17 cellular contexts compared by ENCODE assay signal in genomic region chr16:57562669-57563486, GRCh38. TPM values are rescaled to one million over a fixed set of nuclear protein-coding genes. Genes with fewer than 3 reads are reported as not detected.
DNase-seq lines count a peak whose midpoint lies in the region; ATAC-seq, FAIRE-seq and TF ChIP-seq lines count a peak whose summit lies in the region.
"Had no signal": no experiment of that assay in that cellular context is flagged by ENCODE, and none has a peak within 500 bp of the region (broad histone marks: within the 10 kb centered on the region; RNA-seq: fewer than 3 reads in every experiment).

No MANE protein-coding gene starts in this region.

- H3K4me3 ChIP-seq in right atrium auricular region: no peak overlapping the region
- H3K4me3 ChIP-seq in left ventricle myocardium inferior: no peak overlapping the region
- H3K4me3 ChIP-seq in K562: no peak overlapping the region

- DNase-seq in right atrium auricular region (ENCODE audit: low spot score) (peak; percentile 26), left ventricle myocardium inferior (no peak), K562 (ENCODE audit: extremely low read depth in 1 of 4, low spot score in 3 of 4) (peak in 2 of 4 experiments; percentile 36 to 37), memory B cell (ENCODE audit: low spot score in 2 of 2) (no peak), D721Med (ENCODE audit: insufficient read length, low spot score) (no peak), T-helper 9 cell (no peak)
- DNase-seq: NCI-H187 treated with DMSO at 0.1 percent for 48 hours; NCI-H69; NK-92 treated with Interleukin-12 subunit alpha and Interleukin-12 subunit beta, amount 100 ng/mL, for 24 hours; RPMI8226 had no signal

- H3K27me3 ChIP-seq in right atrium auricular region: no peaks in the 10 kb centered on the region
- peaks cover 69% of the 10 kb centered on the region for H3K27me3 ChIP-seq in left ventricle myocardium inferior (ENCODE audit: low read depth)
- peaks cover 14 to 53% of the 10 kb centered on the region in 2 experiments for H3K27me3 ChIP-seq in K562 (ENCODE audit: control insufficient read depth in 2 of 2, insufficient read depth in 2 of 2, low read length in 2 of 2)

- no peaks in the 10 kb centered on the region; the same call in 1 of the 2 replicates for H4K20me1 ChIP-seq in K562 (replicated peaks; ENCODE audit: control insufficient read depth, insufficient read depth, low read length)

- 2% methylated on average over 7 of the region's 8 CpGs for WGBS in K562 (ENCODE audit: insufficient coverage, low coverage, missing lambda C conversion rate)

- H3K27me3 Mint-ChIP-seq in memory B cell: no peaks in the 10 kb centered on the region
- H3K27me3 Mint-ChIP-seq in stimulated activated memory B cell treated with anti-CD40 and anti-IgM and Interleukin-4, amounts not matched to agents 10 μg/mL and 1 μg/mL and 100 μg/mL, for 72 hours: no peaks in the 10 kb centered on the region
- H3K27me3 Mint-ChIP-seq: IgD-negative memory B cell had no signal

- no peak for TF ChIP-seq RAD21 in K562 (CRISPR knock-in tag; conservative IDR thresholded peaks at IDR 0.05 in 1 of 2, IDR thresholded peaks at IDR 0.05 in 1 of 2)

- CTCF ChIA-PET in K562 (lab: Yijun Ruan, JAX; ENCODE audit: low intra/inter-chr PET ratio): no interaction called here

- H2AFZ ChIP-seq in K562 (ENCODE audit: low read depth, low read length): no peak overlapping the region

- no peaks in the 10 kb centered on the region for H3K79me2 ChIP-seq in K562 (ENCODE audit: control insufficient read depth, insufficient read depth, low read length)

- H3K4me2 ChIP-seq in K562 (ENCODE audit: insufficient read depth, low read length): no peak overlapping the region

- intact Hi-C loops in left ventricle myocardium inferior (cut with micrococcal nuclease): no loop called here
- intact Hi-C loops in K562 (cut with micrococcal nuclease): no loop called here

- no peaks in the 10 kb centered on the region for H3K9me1 ChIP-seq in K562 (ENCODE audit: control insufficient read depth, insufficient read depth, low read length)

- H3K4me1 ChIP-seq in right atrium auricular region (no peaks in the 10 kb centered on the region), left ventricle myocardium inferior (no peaks in the 10 kb centered on the region), K562 (replicated peaks in 1 of 2; ENCODE audit: control insufficient read depth in 2 of 2, insufficient read depth in 2 of 2, low read length in 2 of 2) (peaks cover 0 to 13% of the 10 kb centered on the region in 2 experiments; a peak in 3 of 5 replicates)

- POLR2A ChIA-PET in K562 (lab: Yijun Ruan, JAX): no interaction called here

- H3K36me3 ChIP-seq in right atrium auricular region (no peaks in the 10 kb centered on the region), left ventricle myocardium inferior (no peaks in the 10 kb centered on the region), K562 (ENCODE audit: control insufficient read depth, insufficient read depth, low read length) (no peaks in the 10 kb centered on the region)

- no peak for TF ChIP-seq EP300 in K562 (IDR thresholded peaks at IDR 0.05; ENCODE audit: low read length)

- FAIRE-seq in K562 (lab: Jason Lieb, UNC) (no peak), D721Med (lab: Jason Lieb, UNC) (no peak)
- FAIRE-seq: A204.1, H1 had no signal

- TF ChIP-seq CTCF in right atrium auricular region (IDR thresholded peaks at IDR 0.05) (no peak), left ventricle myocardium inferior (IDR thresholded peaks at IDR 0.05; ENCODE audit: borderline replicate concordance) (no peak), K562 (IDR thresholded peaks at IDR 0.05 in 2 of 3, conservative IDR thresholded peaks at IDR 0.05 in 1 of 3; ENCODE audit: insufficient read depth in 2 of 3, low read depth in 1 of 3, low read length in 3 of 3) (no peak), D721Med (IDR thresholded peaks at IDR 0.05; ENCODE audit: insufficient read depth, missing control alignments) (no peak)

- H3K4me1 Mint-ChIP-seq in memory B cell: peaks cover 13% of the 10 kb centered on the region
- peaks cover 27% of the 10 kb centered on the region for H3K4me1 Mint-ChIP-seq in stimulated activated memory B cell treated with anti-CD40 and anti-IgM and Interleukin-4, amounts not matched to agents 10 μg/mL and 1 μg/mL and 100 μg/mL, for 72 hours

- H3K27ac ChIP-seq in right atrium auricular region (no peak overlapping the region), left ventricle myocardium inferior (replicated peaks) (no peak overlapping the region), K562 (ENCODE audit: extremely low read depth, low read depth, low read length) (no peak overlapping the region)
- H3K27ac ChIP-seq: C4-2B had no signal

- ATAC-seq in K562 (peak; percentile 21; the same call in 1 of the 3 replicates), memory B cell (ENCODE audit: low read depth) (no peak), GM21528 (IDR thresholded peaks at IDR 0.05; ENCODE audit: low FRiP score, unreplicated experiment) (no peak)
- ATAC-seq in stimulated activated memory B cell treated with anti-CD40 and anti-IgM and Interleukin-4, amounts not matched to agents 10 μg/mL and 1 μg/mL and 100 μg/mL, for 72 hours: no peak

- H3K9me3 Mint-ChIP-seq in memory B cell: peaks cover 6% of the 10 kb centered on the region
- peaks cover 7% of the 10 kb centered on the region for H3K9me3 Mint-ChIP-seq in stimulated activated memory B cell treated with anti-CD40 and anti-IgM and Interleukin-4, amounts not matched to agents 10 μg/mL and 1 μg/mL and 100 μg/mL, for 72 hours
- H3K9me3 Mint-ChIP-seq: IgD-negative memory B cell had no signal

- H3K4me3 Mint-ChIP-seq in memory B cell: no peak overlapping the region
- no peak overlapping the region for H3K4me3 Mint-ChIP-seq in stimulated activated memory B cell treated with anti-CD40 and anti-IgM and Interleukin-4, amounts not matched to agents 10 μg/mL and 1 μg/mL and 100 μg/mL, for 72 hours

- peak overlapping the region; percentile 50 for H3K27ac Mint-ChIP-seq in memory B cell
- peak overlapping the region; percentile 27 for H3K27ac Mint-ChIP-seq in stimulated activated memory B cell treated with anti-CD40 and anti-IgM and Interleukin-4, amounts not matched to agents 10 μg/mL and 1 μg/mL and 100 μg/mL, for 72 hours

- H3K36me3 Mint-ChIP-seq in memory B cell: peaks cover 41% of the 10 kb centered on the region
- H3K36me3 Mint-ChIP-seq in stimulated activated memory B cell treated with anti-CD40 and anti-IgM and Interleukin-4, amounts not matched to agents 10 μg/mL and 1 μg/mL and 100 μg/mL, for 72 hours: peaks cover 85% of the 10 kb centered on the region

- H3K9me3 ChIP-seq in right atrium auricular region: peaks cover 0 to 21% of the 10 kb centered on the region in 2 donors
- H3K9me3 ChIP-seq in left ventricle myocardium inferior (replicated peaks): peaks cover 22% of the 10 kb centered on the region
- no peaks in the 10 kb centered on the region for H3K9me3 ChIP-seq in K562 (replicated peaks; ENCODE audit: control insufficient read depth, insufficient read depth, low read depth, low read length)

- no TSS peak for BruUV-seq in K562 (replicated peaks; lab: Mats Ljungman, UMichigan)

- in situ Hi-C loops in K562 (cut with MboI): no loop called here

- no peak for TF ChIP-seq POLR2A in K562 (conservative IDR thresholded peaks at IDR 0.05)

- 0 out of 4 replicates have a peak overlapping the region, but pooled peaks of 1 of the 2 experiments have one; percentile 17 for H3K9ac ChIP-seq in K562 (ENCODE audit: insufficient read depth in 1 of 2, low read depth in 2 of 2, low read length in 2 of 2)

TF ChIP-seq in K562, 482 proteins besides CTCF, POLR2A, EP300 and RAD21 (continues in another document):
- TF ChIP-seq ESRRA (IDR thresholded peaks at IDR 0.05; ENCODE audit: borderline replicate concordance, low read depth): no peak

RNA-seq across cellular contexts. Expression of gene ADGRG5, which starts 20.4 kb away (rescaled TPM):
- total RNA-seq in right atrium auricular region: under 1 TPM; 0.08 to 0.44 TPM
- total RNA-seq in left ventricle myocardium inferior: not detected
- total RNA-seq in K562 (2011; cell fraction: chromatin; rRNA removed; ENCODE audit: low replicate concordance): 0.14 TPM in 1 of 2 replicates, not detected in the other
- 0.13 TPM in 1 of 2 replicates, not detected in the other for total RNA-seq in K562 (2011; cell fraction: nucleolus; rRNA removed)
- total RNA-seq in K562 (2011; cell fraction: nucleoplasm; rRNA removed): 0.07 TPM in 1 of 2 replicates, not detected in the other
- total RNA-seq in K562 (2014; rRNA removed): 0.08 and 0.09 TPM in 2 replicates
- total RNA-seq in K562 (2014; rRNA removed; fragmentation: Illumina TruSeq; extraction: Trizol): 0.07 TPM in 1 of 2 replicates, not detected in the other
- total RNA-seq in K562 (2015; rRNA removed; fragmentation: Illumina TruSeq; extraction: Trizol): 0.14 and 0.30 TPM in 2 replicates
- total RNA-seq in K562 (2021): 0.09 and 0.27 TPM in 2 replicates
- 0.01 and 0.11 TPM in 2 replicates for polyA plus RNA-seq in K562 (2011; rRNA removed)
- polyA plus RNA-seq in K562 (2011; cell fraction: cytosol; rRNA removed): 0.03 and 0.07 TPM in 2 replicates
- 0.13 and 0.27 TPM in 2 replicates for polyA plus RNA-seq in K562 (2011; cell fraction: nucleus; rRNA removed)
- 0.55 and 0.62 TPM in 2 replicates for polyA plus RNA-seq in K562 (2012)
- 0.08 and 0.10 TPM in 2 replicates for polyA plus RNA-seq in K562 (2014; fragmentation: Illumina TruSeq; extraction: Trizol)
- under 1 TPM; 0.01 to 0.39 TPM for polyA plus RNA-seq in K562 (2014; fragmentation: Nextera tagmentation; extraction: Ambion mirVana)
- 0.04 and 0.15 TPM in 2 replicates for polyA plus RNA-seq in K562 (2014; rRNA removed)
- 0.06 TPM in 1 of 2 replicates, not detected in the other for polyA minus RNA-seq in K562 (2011; rRNA and poly(A)+ RNA removed)
- polyA minus RNA-seq in K562 (2011; cell fraction: cytosol; rRNA and poly(A)+ RNA removed): not detected in 2 replicates
- polyA minus RNA-seq in K562 (2011; cell fraction: nucleus; rRNA and poly(A)+ RNA removed): not detected in 2 replicates
- total RNA-seq: LHCN-M2 had no signal

RNA-seq across cellular contexts. Expression of gene CCDC102A, which starts 26.5 kb away (rescaled TPM):
- total RNA-seq in right atrium auricular region: 10 to 100 TPM; 11.2 to 15.1 TPM
- total RNA-seq in left ventricle myocardium inferior: 11.3 TPM
- total RNA-seq in K562 (2011; cell fraction: chromatin; rRNA removed; ENCODE audit: low replicate concordance): 0.26 and 1.1 TPM in 2 replicates
- 0.92 and 1.3 TPM in 2 replicates for total RNA-seq in K562 (2011; cell fraction: nucleolus; rRNA removed)
- total RNA-seq in K562 (2011; cell fraction: nucleoplasm; rRNA removed): 0.51 and 0.84 TPM in 2 replicates
- 3.8 and 4.9 TPM in 2 replicates for total RNA-seq in K562 (2014; rRNA removed)
- 0.16 and 0.58 TPM in 2 replicates for total RNA-seq in K562 (2014; rRNA removed; fragmentation: Illumina TruSeq; extraction: Trizol)
- 1.4 and 2.1 TPM in 2 replicates for total RNA-seq in K562 (2015; rRNA removed; fragmentation: Illumina TruSeq; extraction: Trizol)
- total RNA-seq in K562 (2021): 2.7 and 3.0 TPM in 2 replicates
- polyA plus RNA-seq in K562 (2011; rRNA removed): 2.2 and 2.4 TPM in 2 replicates
- polyA plus RNA-seq in K562 (2011; cell fraction: cytosol; rRNA removed): 2.6 and 6.6 TPM in 2 replicates
- polyA plus RNA-seq in K562 (2011; cell fraction: nucleus; rRNA removed): 1.3 and 2.1 TPM in 2 replicates
- polyA plus RNA-seq in K562 (2012): 2.3 and 2.8 TPM in 2 replicates
- polyA plus RNA-seq in K562 (2014; fragmentation: Illumina TruSeq; extraction: Trizol): 0.85 and 1.4 TPM in 2 replicates
- under 1 TPM; 0.03 to 0.11 TPM for polyA plus RNA-seq in K562 (2014; fragmentation: Nextera tagmentation; extraction: Ambion mirVana)
- 2.0 and 4.9 TPM in 2 replicates for polyA plus RNA-seq in K562 (2014; rRNA removed)
- 0.45 and 1.4 TPM in 2 replicates for polyA minus RNA-seq in K562 (2011; rRNA and poly(A)+ RNA removed)
- 1.4 and 1.6 TPM in 2 replicates for polyA minus RNA-seq in K562 (2011; cell fraction: cytosol; rRNA and poly(A)+ RNA removed)
- 0.67 and 1.1 TPM in 2 replicates for polyA minus RNA-seq in K562 (2011; cell fraction: nucleus; rRNA and poly(A)+ RNA removed)
